21 cellular contexts compared by ENCODE assay signal in genomic region chr10:2980116-2980515, GRCh38.
DNase-seq lines count a peak whose midpoint lies in the region; TF ChIP-seq lines count a peak whose summit lies in the region.
"Had no signal": no experiment of that assay in that cellular context is flagged by ENCODE, and none has a peak within 500 bp of the region (broad histone marks: within the 10 kb centered on the region; RNA-seq: fewer than 3 reads in every experiment).

No MANE protein-coding gene starts in this region.

- DNase-seq in EH (ENCODE audit: low read depth), result peak; percentile 81
- peak; percentile 62 to 81 for DNase-seq in SJSA1 (ENCODE audit: low read depth in 1 of 2, low spot score in 2 of 2)
- peak; percentile 22 for DNase-seq in fibroblast of the aortic adventitia (ENCODE audit: low read depth)
- DNase-seq in renal cortical epithelial cell (ENCODE audit: low read depth), result peak; percentile 60
- DNase-seq in NOMO-1 treated with DMSO at 0.1 percent for 48 hours (lab: John Stamatoyannopoulos, UW; ENCODE audit: unreplicated experiment), result no peak
- no peak for DNase-seq in NCI-H1417 treated with DMSO at 0.1 percent for 48 hours (lab: John Stamatoyannopoulos, UW)
- DNase-seq in activated T-cell treated with anti-CD3 and anti-CD28 coated beads, Interleukin-2, amount 50 U/mL, for 1 hour, result no peak
- DNase-seq in NCI-H748 (lab: John Stamatoyannopoulos, UW; ENCODE audit: unreplicated experiment), result no peak
- DNase-seq: activated CD4-positive, alpha-beta T cell treated with anti-CD3 and anti-CD28 coated beads, Interleukin-2, amount 50 U/mL, for 48 hours; activated effector memory CD4-positive, alpha-beta T cell treated with anti-CD3 and anti-CD28 coated beads, Interleukin-2, amount 50 U/mL, for 16 hours; activated naive CD8-positive, alpha-beta T cell treated with anti-CD3 and anti-CD28 coated beads, Interleukin-2, amount 50 U/mL, for 24 hours; DMS79 treated with DMSO at 0.1 percent for 48 hours; midbrain; NCI-H1694; NCI-H774; psoas muscle; spleen; stimulated activated CD4-positive, alpha-beta T cell treated with anti-CD3 and anti-CD28 coated beads, Interleukin-4, amount 100 ng/mL, for 4 hours; T-helper 2 cell; upper lobe of right lung had no signal

- no peaks in the 10 kb centered on the region for H3K36me3 ChIP-seq in SJSA1
- H3K36me3 ChIP-seq: gastroesophageal sphincter, spleen, upper lobe of right lung had no signal

- H3K4me1 ChIP-seq in SJSA1 (replicated peaks), result peaks cover 42% of the 10 kb centered on the region
- H3K4me1 ChIP-seq: gastroesophageal sphincter, psoas muscle, upper lobe of right lung had no signal

- TF ChIP-seq CTCF in fibroblast of the aortic adventitia (IDR thresholded peaks at IDR 0.05; ENCODE audit: insufficient read depth, low read length), result no peak

- no peak overlapping the region; the same call in 1 of the 2 replicates for H3K4me3 ChIP-seq in SJSA1
- H3K4me3 ChIP-seq in fibroblast of the aortic adventitia (ENCODE audit: low read depth, low read length), result no peak overlapping the region
- H3K4me3 ChIP-seq: gastroesophageal sphincter, psoas muscle, spleen, upper lobe of right lung had no signal

- peak overlapping the region; percentile 94 for H3K27ac ChIP-seq in SJSA1
- H3K27ac ChIP-seq: gastroesophageal sphincter, psoas muscle, spleen, upper lobe of right lung had no signal

- H3K9me3 ChIP-seq in SJSA1 (replicated peaks), result no peaks in the 10 kb centered on the region
- H3K9me3 ChIP-seq: gastroesophageal sphincter, psoas muscle, spleen, upper lobe of right lung had no signal

- H3K27me3 ChIP-seq in SJSA1 (replicated peaks), result no peaks in the 10 kb centered on the region
- H3K27me3 ChIP-seq: upper lobe of right lung had no signal

Comparison
In these comparisons a context has a peak if more than half of its experiments do, and no peak if none do; other contexts are left out.
1. DNase-seq: peak in EH (single experiment), SJSA1 (2 of 2), fibroblast of the aortic adventitia (single experiment) and renal cortical epithelial cell (single experiment); none in NOMO-1 treated with DMSO at 0.1 percent for 48 hours (single experiment), NCI-H1417 treated with DMSO at 0.1 percent for 48 hours (single experiment), activated T-cell treated with anti-CD3 and anti-CD28 coated beads, Interleukin-2, amount 50 U/mL, for 1 hour (single experiment) and NCI-H748 (single experiment).